Comparison of ENCODE assay signal across 12 cellular contexts in genomic region chrX:19670321-19670750, GRCh38.
DNase-seq lines count a peak whose midpoint lies in the region; ATAC-seq and TF ChIP-seq lines count a peak whose summit lies in the region.
"Had no signal": no experiment of that assay in that cellular context is flagged by ENCODE, and none has a peak within 500 bp of the region (broad histone marks: within the 10 kb centered on the region; RNA-seq: fewer than 3 reads in every experiment).

No MANE protein-coding gene starts in this region.

- 10 to 87% methylated on average over 1 to 5 of the region's 5 CpGs for WGBS in endodermal cell (ENCODE audit: insufficient coverage in 1 of 2, insufficient read length in 1 of 2), 2 experiments

- H3K36me3 Mint-ChIP-seq in endodermal cell (ENCODE audit: low read depth): peaks cover 1% of the 10 kb centered on the region
- peaks cover 3 to 40% (median 5%) of the 10 kb centered on the region in 3 donors for H3K36me3 Mint-ChIP-seq in naive thymus-derived CD8-positive, alpha-beta T cell

- H3K27me3 Mint-ChIP-seq in endodermal cell (ENCODE audit: insufficient read depth): no peaks in the 10 kb centered on the region
- H3K27me3 Mint-ChIP-seq in naive thymus-derived CD8-positive, alpha-beta T cell: no peaks in the 10 kb centered on the region
- H3K27me3 Mint-ChIP-seq: CD4-positive, CD25-positive, alpha-beta regulatory T cell; IgD-negative memory B cell had no signal

- no peaks in the 10 kb centered on the region for H3K4me1 ChIP-seq in endodermal cell (ENCODE audit: control insufficient read depth, insufficient read depth, low read length)
- peaks cover 0 to 3% of the 10 kb centered on the region in 2 donors for H3K4me1 ChIP-seq in muscle layer of duodenum (ENCODE audit: control insufficient read depth in 1 of 2, insufficient read depth in 2 of 2, low read length in 2 of 2)

- no peak for TF ChIP-seq CTCF in AG09319 (IDR thresholded peaks at IDR 0.05; ENCODE audit: low read depth, low read length)
- TF ChIP-seq CTCF in endodermal cell (conservative IDR thresholded peaks at IDR 0.05): no peak

- H3K27ac Mint-ChIP-seq in endodermal cell: peak overlapping the region; percentile 4
- H3K27ac Mint-ChIP-seq in naive thymus-derived CD8-positive, alpha-beta T cell: peak overlapping the region in 2 of 10 donors; percentile 2 to 18

- H3K36me3 ChIP-seq in MG63 (no peaks in the 10 kb centered on the region), endodermal cell (ENCODE audit: control insufficient read depth, insufficient read depth, low read length) (no peaks in the 10 kb centered on the region), muscle layer of duodenum (ENCODE audit: control insufficient read depth in 1 of 2, insufficient read depth in 2 of 2, low read length in 2 of 2) (no peaks in the 10 kb centered on the region)
- H3K36me3 ChIP-seq: esophagus muscularis mucosa had no signal

- H3K4me1 Mint-ChIP-seq in endodermal cell: peaks cover 4% of the 10 kb centered on the region
- peaks cover 24 to 58% (median 46%) of the 10 kb centered on the region in 4 donors for H3K4me1 Mint-ChIP-seq in naive thymus-derived CD8-positive, alpha-beta T cell

- H3K27me3 ChIP-seq in MG63 (no peaks in the 10 kb centered on the region), endodermal cell (ENCODE audit: control insufficient read depth, insufficient read depth, low read length, poor library complexity, severe bottlenecking) (no peaks in the 10 kb centered on the region), muscle layer of duodenum (ENCODE audit: low read depth, low read length) (no peaks in the 10 kb centered on the region)
- H3K27me3 ChIP-seq: esophagus muscularis mucosa had no signal

- ATAC-seq in HG02763 (IDR thresholded peaks at IDR 0.05; ENCODE audit: unreplicated experiment): no peak
- ATAC-seq in naive thymus-derived CD8-positive, alpha-beta T cell: no peak

- peaks cover 58% of the 10 kb centered on the region for H3K9me3 Mint-ChIP-seq in endodermal cell
- H3K9me3 Mint-ChIP-seq in naive thymus-derived CD8-positive, alpha-beta T cell: no peaks in the 10 kb centered on the region
- H3K9me3 Mint-ChIP-seq: CD4-positive, CD25-positive, alpha-beta regulatory T cell had no signal

- DNase-seq in AG09319 (ENCODE audit: extremely low read depth, low read depth) (peak; percentile 81), MG63 (no peak), endodermal cell (no peak), NCI-H1694 (lab: John Stamatoyannopoulos, UW) (no peak), ecto neural progenitor cell (ENCODE audit: low spot score) (no peak)
- DNase-seq in naive thymus-derived CD8-positive, alpha-beta T cell: no peak
- DNase-seq: activated effector memory CD4-positive, alpha-beta T cell treated with Interleukin-2 at 50 U/mL for 16 hours; CD4-positive, CD25-positive, alpha-beta regulatory T cell had no signal

- H3K9me3 ChIP-seq in MG63: no peaks in the 10 kb centered on the region
- no peaks in the 10 kb centered on the region for H3K9me3 ChIP-seq in endodermal cell (ENCODE audit: control insufficient read depth, low read length)
- H3K9me3 ChIP-seq in muscle layer of duodenum (ENCODE audit: control insufficient read depth in 1 of 2, low read length in 2 of 2): no peaks in the 10 kb centered on the region
- H3K9me3 ChIP-seq: esophagus muscularis mucosa had no signal

- H3K27ac ChIP-seq in endodermal cell (ENCODE audit: low read depth, low read length) (no peak overlapping the region), muscle layer of duodenum (ENCODE audit: low read length) (peak overlapping the region; percentile 49)

- no peak overlapping the region for H3K4me3 Mint-ChIP-seq in endodermal cell
- H3K4me3 Mint-ChIP-seq in naive thymus-derived CD8-positive, alpha-beta T cell: no peak overlapping the region
- H3K4me3 Mint-ChIP-seq: CD4-positive, CD25-positive, alpha-beta regulatory T cell; IgD-negative memory B cell had no signal

- POLR2A ChIA-PET in naive thymus-derived CD8-positive, alpha-beta T cell (lab: Charles Lee): no interaction called here

- no peak overlapping the region for H3K9ac ChIP-seq in endodermal cell (ENCODE audit: extremely low read depth, low read length, poor library complexity, severe bottlenecking)

- H3K4me3 ChIP-seq in MG63: peak overlapping the region; percentile 38
- H3K4me3 ChIP-seq in endodermal cell (ENCODE audit: low read length): no peak overlapping the region
- peak overlapping the region in 1 of 2 donors; percentile 26 for H3K4me3 ChIP-seq in muscle layer of duodenum (ENCODE audit: low read depth in 1 of 2, low read length in 2 of 2)
